Comparison of ENCODE assay signal across 16 cellular contexts in genomic region chr2:96807127-96807471, GRCh38. TPM values are rescaled to one million over a fixed set of nuclear protein-coding genes. Genes with fewer than 3 reads are reported as not detected.
DNase-seq lines count a peak whose midpoint lies in the region; ATAC-seq, FAIRE-seq and TF ChIP-seq lines count a peak whose summit lies in the region.
"Had no signal": no experiment of that assay in that cellular context is flagged by ENCODE, and none has a peak within 500 bp of the region (broad histone marks: within the 10 kb centered on the region; RNA-seq: fewer than 3 reads in every experiment).

No MANE protein-coding gene starts in this region.

- no peaks in the 10 kb centered on the region for H3K79me2 ChIP-seq in HepG2 (ENCODE audit: insufficient read depth, low read length)

- no peak for TF ChIP-seq EP300 in HepG2 (IDR thresholded peaks at IDR 0.05; ENCODE audit: low read depth in 2 of 2, low read length in 2 of 2)
- TF ChIP-seq EP300 in HepG2 (CRISPR knock-in tag; IDR thresholded peaks at IDR 0.05; ENCODE audit: borderline replicate concordance) = no peak

- peak overlapping the region; percentile 19 for H4K91ac ChIP-seq in mesenchymal stem cell (ENCODE audit: low read length)

- no peak for FAIRE-seq in HepG2 (lab: Jason Lieb, UNC)
- FAIRE-seq: D721Med, frontal cortex had no signal

- POLR2A ChIA-PET in HepG2 (lab: Yijun Ruan, JAX) = interaction anchor here (3.1 kb wide), 1 partner anchor 9 kb away, joined by 22 read pairs; the partner anchor contains the start of gene CNNM3
- POLR2A ChIA-PET in activated CD4-positive, alpha-beta memory T cell treated with anti-CD3 and anti-CD28 coated beads for 36 hours (lab: Charles Lee) = interaction anchor here (1.5 kb wide), 1 partner anchor 270 kb away, joined by 3 read pairs; no protein-coding TSS in a partner anchor

- no peak overlapping the region for H3K4me3 Mint-ChIP-seq in activated CD4-positive, alpha-beta memory T cell treated with anti-CD3 and anti-CD28 coated beads for 36 hours
- H3K4me3 Mint-ChIP-seq: neural crest cell had no signal

- BruUV-seq in HepG2 (replicated peaks; lab: Mats Ljungman, UMichigan) = no TSS peak

- peak overlapping the region; percentile 68 for H3K27ac Mint-ChIP-seq in activated CD4-positive, alpha-beta memory T cell treated with anti-CD3 and anti-CD28 coated beads for 36 hours

- CTCF ChIA-PET in HepG2 (lab: Yijun Ruan, JAX; ENCODE audit: low intra/inter-chr PET ratio, low total read pairs) = no interaction called here
- CTCF ChIA-PET in activated CD4-positive, alpha-beta memory T cell treated with anti-CD3 and anti-CD28 coated beads for 36 hours (lab: Charles Lee) = interaction anchor here (0.6 to 1.4 kb wide), 3 partner anchors 9 to 143 kb away, joined by 3 to 4 read pairs (median 4); partner anchors contain the start of gene CNNM3

- ATAC-seq in HepG2 (no peak), right lobe of liver (no peak), upper lobe of right lung (no peak), GM19351 (IDR thresholded peaks at IDR 0.05; ENCODE audit: unreplicated experiment) (no peak)

- in situ Hi-C loops in HepG2 (cut with HindIII; ENCODE audit: extremely low pct_ligation_motif_present, low pct_unique_long_range_greater_than_20kb) = no loop called here

- TF ChIP-seq CTCF in HepG2 (CRISPR knock-in tag; IDR thresholded peaks at IDR 0.05) (no peak), right lobe of liver (IDR thresholded peaks at IDR 0.05) (no peak), upper lobe of right lung (IDR thresholded peaks at IDR 0.05) (no peak)

- H3K14ac ChIP-seq in mesenchymal stem cell (ENCODE audit: low read length in 2 of 2) = no peak overlapping the region

- H2AFZ ChIP-seq in HepG2 (ENCODE audit: low read length) = no peak overlapping the region
- no peak overlapping the region for H2AFZ ChIP-seq in mesenchymal stem cell (ENCODE audit: low read depth, low read length)

- H3K4me3 ChIP-seq in HepG2 (replicated peaks in 1 of 3; ENCODE audit: insufficient read depth in 1 of 3, low read depth in 2 of 3, low read length in 3 of 3) (no peak overlapping the region), right lobe of liver (no peak overlapping the region), mesenchymal stem cell (ENCODE audit: insufficient read depth in 1 of 2, low read depth in 1 of 2, low read length in 2 of 2) (no peak overlapping the region), upper lobe of right lung (no peak overlapping the region)
- H3K4me3 ChIP-seq: HAP-1 had no signal

- H3K18ac ChIP-seq in mesenchymal stem cell (ENCODE audit: low read depth in 1 of 2, low read length in 2 of 2) = no peak overlapping the region

- no peak overlapping the region for H2BK120ac ChIP-seq in mesenchymal stem cell (ENCODE audit: low read depth, low read length)

- no peak overlapping the region for H2BK15ac ChIP-seq in mesenchymal stem cell (ENCODE audit: low read depth, poor library complexity, severe bottlenecking)

- no peak overlapping the region for H3K4ac ChIP-seq in mesenchymal stem cell (ENCODE audit: low read depth in 1 of 2, low read length in 2 of 2)

- no peak overlapping the region for H3K23ac ChIP-seq in mesenchymal stem cell (ENCODE audit: low read length in 2 of 2)

- no peaks in the 10 kb centered on the region for H3K27me3 ChIP-seq in HepG2 (ENCODE audit: control insufficient read depth in 1 of 2, insufficient read depth in 2 of 2, low read length in 2 of 2)
- H3K27me3 ChIP-seq in right lobe of liver = no peaks in the 10 kb centered on the region
- no peaks in the 10 kb centered on the region for H3K27me3 ChIP-seq in mesenchymal stem cell (ENCODE audit: control insufficient read depth in 1 of 2, insufficient read depth in 1 of 2, low read length in 2 of 2)
- H3K27me3 ChIP-seq in upper lobe of right lung = no peaks in the 10 kb centered on the region

- peaks cover 64% of the 10 kb centered on the region for H3K4me1 ChIP-seq in HepG2 (ENCODE audit: insufficient read depth, low read length)
- H3K4me1 ChIP-seq in right lobe of liver = no peaks in the 10 kb centered on the region
- H3K4me1 ChIP-seq in mesenchymal stem cell (ENCODE audit: control insufficient read depth, insufficient read depth, low read depth, low read length) = peaks cover 4% of the 10 kb centered on the region
- peaks cover 4% of the 10 kb centered on the region for H3K4me1 ChIP-seq in upper lobe of right lung
- H3K4me1 ChIP-seq: HAP-1 had no signal

- no peaks in the 10 kb centered on the region for H3K9me3 Mint-ChIP-seq in activated CD4-positive, alpha-beta memory T cell treated with anti-CD3 and anti-CD28 coated beads for 36 hours
- H3K9me3 Mint-ChIP-seq: neural crest cell had no signal

- H3K9ac ChIP-seq in HepG2 (ENCODE audit: insufficient read depth, low read depth, low read length) = no peak overlapping the region
- H3K9ac ChIP-seq in mesenchymal stem cell (ENCODE audit: low read length) = no peak overlapping the region

- no peak overlapping the region for H3K4me2 ChIP-seq in HepG2 (ENCODE audit: low read depth, low read length)
- H3K4me2 ChIP-seq in mesenchymal stem cell (ENCODE audit: low read length, poor library complexity, severe bottlenecking) = no peak overlapping the region

- 97% methylated on average over 10 of the region's 10 CpGs for WGBS in HepG2 (ENCODE audit: low lambda C conversion rate)
- WGBS in right lobe of liver (ENCODE audit: insufficient coverage, low coverage, low lambda C conversion rate, missing lambda C conversion rate) = no CpG with 5 or more reads among the region's 10 CpGs
- WGBS in mesenchymal stem cell = 98% methylated on average over 10 of the region's 10 CpGs

- H3K36me3 ChIP-seq in HepG2 (replicated peaks in 1 of 2; ENCODE audit: control insufficient read depth in 1 of 2, insufficient read depth in 2 of 2, low read length in 2 of 2) = peaks cover 0 to 3% of the 10 kb centered on the region in 2 experiments; a peak in 1 of 5 replicates
- H3K36me3 ChIP-seq in right lobe of liver = no peaks in the 10 kb centered on the region
- H3K36me3 ChIP-seq in mesenchymal stem cell (ENCODE audit: control insufficient read depth in 1 of 2, insufficient read depth in 2 of 2, low read depth in 1 of 2, low read length in 2 of 2) = peaks cover 12 to 29% of the 10 kb centered on the region in 2 experiments
- H3K36me3 ChIP-seq in upper lobe of right lung = peaks cover 10% of the 10 kb centered on the region

- peak overlapping the region; percentile 66 for H4K8ac ChIP-seq in mesenchymal stem cell (ENCODE audit: low read length)

- H3K4me1 Mint-ChIP-seq in activated CD4-positive, alpha-beta memory T cell treated with anti-CD3 and anti-CD28 coated beads for 36 hours (ENCODE audit: low read depth) = peaks cover 13% of the 10 kb centered on the region

- no peak overlapping the region for H2BK5ac ChIP-seq in mesenchymal stem cell (ENCODE audit: low read depth, low read length, poor library complexity, severe bottlenecking)

- no peak for DNase-seq in HepG2 (ENCODE audit: low spot score)
- no peak for DNase-seq in right lobe of liver
- DNase-seq in activated CD4-positive, alpha-beta memory T cell treated with anti-CD3 and anti-CD28 coated beads for 36 hours = no peak
- no peak for DNase-seq in mesenchymal stem cell
- DNase-seq in upper lobe of right lung = no peak
- DNase-seq in SKM-1 treated with dmso at 0.1 percent for 144 hours (lab: John Stamatoyannopoulos, UW; ENCODE audit: unreplicated experiment) = no peak
- DNase-seq in HK-2 (ENCODE audit: unreplicated experiment) = no peak
- DNase-seq: anterior cingulate cortex, NCI-H1694, NCI-H226, retina had no signal

- peak overlapping the region in 1 of 2 experiments; percentile 48 for H2BK12ac ChIP-seq in mesenchymal stem cell (ENCODE audit: low read length in 2 of 2)

- H3K27ac ChIP-seq in HepG2 (ENCODE audit: extremely low read length, insufficient read depth, low read length) = peak overlapping the region; percentile 43
- no peak overlapping the region for H3K27ac ChIP-seq in right lobe of liver
- H3K27ac ChIP-seq in mesenchymal stem cell (ENCODE audit: low read length, poor library complexity, severe bottlenecking) = no peak overlapping the region
- peak overlapping the region; percentile 51 for H3K27ac ChIP-seq in upper lobe of right lung

- peaks cover 1% of the 10 kb centered on the region for H3K36me3 Mint-ChIP-seq in activated CD4-positive, alpha-beta memory T cell treated with anti-CD3 and anti-CD28 coated beads for 36 hours

- H3K27me3 Mint-ChIP-seq in activated CD4-positive, alpha-beta memory T cell treated with anti-CD3 and anti-CD28 coated beads for 36 hours = no peaks in the 10 kb centered on the region

- H2AK5ac ChIP-seq in mesenchymal stem cell (ENCODE audit: low read length, severe bottlenecking) = no peak overlapping the region

- intact Hi-C loops in HepG2 (cut with micrococcal nuclease; ENCODE audit: unreplicated experiment) = no loop called here
- intact Hi-C loops in right lobe of liver (cut with DNase I) = no loop called here
- intact Hi-C loops in activated CD4-positive, alpha-beta memory T cell treated with anti-CD3 and anti-CD28 coated beads for 36 hours (cut with micrococcal nuclease) = loop anchor here (10.0 kb wide), 1 partner anchor 172 kb away; the partner anchor contains the start of gene KANSL3
- intact Hi-C loops in upper lobe of right lung (cut with DNase I) = no loop called here

- no peak for TF ChIP-seq RAD21 in HepG2 (CRISPR knock-in tag; IDR thresholded peaks at IDR 0.05)

- no peaks in the 10 kb centered on the region for H3K9me3 ChIP-seq in HepG2 (ENCODE audit: low read length)
- H3K9me3 ChIP-seq in right lobe of liver = no peaks in the 10 kb centered on the region
- no peaks in the 10 kb centered on the region for H3K9me3 ChIP-seq in mesenchymal stem cell (ENCODE audit: control insufficient read depth, low read length)
- no peaks in the 10 kb centered on the region for H3K9me3 ChIP-seq in upper lobe of right lung
- H3K9me3 ChIP-seq: HAP-1 had no signal

- no peaks in the 10 kb centered on the region for H3K79me1 ChIP-seq in mesenchymal stem cell (replicated peaks; ENCODE audit: low read length, poor library complexity, severe bottlenecking)

- TF ChIP-seq POLR2A in HepG2 (IDR thresholded peaks at IDR 0.05; ENCODE audit: insufficient read depth in 1 of 2, low read depth in 2 of 2, low read length in 2 of 2) = no peak
- no peak for TF ChIP-seq POLR2A in right lobe of liver (IDR thresholded peaks at IDR 0.05)

- no peaks in the 10 kb centered on the region for H4K20me1 ChIP-seq in HepG2 (ENCODE audit: insufficient read depth, low read length)

RNA-seq across cellular contexts. Expression of gene CNNM3, which starts 9.0 kb away (rescaled TPM):
- 8.4 and 21.2 TPM in 2 replicates for total RNA-seq in HepG2 (2016; rRNA removed; fragmentation: Illumina TruSeq; extraction: Trizol)
- 5.5 and 5.9 TPM in 2 replicates for total RNA-seq in HepG2 (2016; cell fraction: cytosol; rRNA removed; fragmentation: Illumina TruSeq; extraction: Trizol; ENCODE audit: low read depth)
- 6.5 and 21.5 TPM in 2 replicates for total RNA-seq in HepG2 (2016; cell fraction: insoluble cytoplasmic fraction; rRNA removed; fragmentation: Illumina TruSeq; extraction: Trizol)
- total RNA-seq in HepG2 (2016; cell fraction: membrane; rRNA removed; fragmentation: Illumina TruSeq; extraction: Trizol) = 8.5 and 9.2 TPM in 2 replicates
- total RNA-seq in HepG2 (2016; cell fraction: nucleus; rRNA removed; fragmentation: Illumina TruSeq; extraction: Trizol) = 22.7 and 27.7 TPM in 2 replicates
- 27.9 and 43.4 TPM in 2 replicates for polyA plus RNA-seq in HepG2 (2011; rRNA removed)
- polyA plus RNA-seq in HepG2 (2011; cell fraction: cytosol; rRNA removed) = 24.2 and 26.5 TPM in 2 replicates
- polyA plus RNA-seq in HepG2 (2011; cell fraction: nucleus; rRNA removed) = 68.4 and 71.2 TPM in 2 replicates
- polyA plus RNA-seq in HepG2 (2012) = 35.8 and 38.5 TPM in 2 replicates
- polyA plus RNA-seq in HepG2 (2016; cell fraction: cytosol; fragmentation: Illumina TruSeq; extraction: Trizol; ENCODE audit: low read depth) = 4.3 and 4.5 TPM in 2 replicates
- 11.7 and 14.4 TPM in 2 replicates for polyA plus RNA-seq in HepG2 (2016; cell fraction: insoluble cytoplasmic fraction; fragmentation: Illumina TruSeq; extraction: Trizol; ENCODE audit: low read depth)
- 10.0 and 11.0 TPM in 2 replicates for polyA plus RNA-seq in HepG2 (2016; cell fraction: membrane; fragmentation: Illumina TruSeq; extraction: Trizol; ENCODE audit: low read depth)
- polyA plus RNA-seq in HepG2 (2016; cell fraction: nucleus; fragmentation: Illumina TruSeq; extraction: Trizol; ENCODE audit: insufficient read depth, low read depth) = 48.6 and 52.0 TPM in 2 replicates
- 49.9 and 152 TPM in 2 replicates for polyA minus RNA-seq in HepG2 (2011; rRNA and poly(A)+ RNA removed; ENCODE audit: low replicate concordance)
- 50.4 and 69.9 TPM in 2 replicates for polyA minus RNA-seq in HepG2 (2011; cell fraction: cytosol; rRNA and poly(A)+ RNA removed)
- polyA minus RNA-seq in HepG2 (2011; cell fraction: nucleus; rRNA and poly(A)+ RNA removed) = 56.1 and 70.2 TPM in 2 replicates
- total RNA-seq in right lobe of liver = 10 to 100 TPM; 11.5 to 37.6 (median 21.6) TPM
- 10 to 100 TPM; 16.3 to 22.2 TPM for total RNA-seq in activated CD4-positive, alpha-beta memory T cell treated with anti-CD3 and anti-CD28 coated beads for 36 hours
- 3.8 TPM for polyA plus RNA-seq in mesenchymal stem cell (2013, experiment 1 of 2)
- polyA plus RNA-seq in mesenchymal stem cell (2013, experiment 2 of 2) = 3.8 TPM
- total RNA-seq in upper lobe of right lung = 34.1 TPM

RNA-seq across cellular contexts. Expression of gene ANKRD23, which starts 36.7 kb away (rescaled TPM):
- 0.35 and 1.5 TPM in 2 replicates for total RNA-seq in HepG2 (2016; rRNA removed; fragmentation: Illumina TruSeq; extraction: Trizol)
- 0.35 and 0.51 TPM in 2 replicates for total RNA-seq in HepG2 (2016; cell fraction: cytosol; rRNA removed; fragmentation: Illumina TruSeq; extraction: Trizol; ENCODE audit: low read depth)
- 0.61 and 2.2 TPM in 2 replicates for total RNA-seq in HepG2 (2016; cell fraction: insoluble cytoplasmic fraction; rRNA removed; fragmentation: Illumina TruSeq; extraction: Trizol)
- 0.77 and 0.90 TPM in 2 replicates for total RNA-seq in HepG2 (2016; cell fraction: membrane; rRNA removed; fragmentation: Illumina TruSeq; extraction: Trizol)
- total RNA-seq in HepG2 (2016; cell fraction: nucleus; rRNA removed; fragmentation: Illumina TruSeq; extraction: Trizol) = 2.3 and 2.8 TPM in 2 replicates
- 1.6 and 2.7 TPM in 2 replicates for polyA plus RNA-seq in HepG2 (2011; rRNA removed)
- polyA plus RNA-seq in HepG2 (2011; cell fraction: cytosol; rRNA removed) = 0.71 and 0.90 TPM in 2 replicates
- 17.9 and 22.1 TPM in 2 replicates for polyA plus RNA-seq in HepG2 (2011; cell fraction: nucleus; rRNA removed)
- polyA plus RNA-seq in HepG2 (2012) = 0.72 and 2.1 TPM in 2 replicates
- 0.47 and 0.50 TPM in 2 replicates for polyA plus RNA-seq in HepG2 (2016; cell fraction: cytosol; fragmentation: Illumina TruSeq; extraction: Trizol; ENCODE audit: low read depth)
- 0.32 and 0.50 TPM in 2 replicates for polyA plus RNA-seq in HepG2 (2016; cell fraction: insoluble cytoplasmic fraction; fragmentation: Illumina TruSeq; extraction: Trizol; ENCODE audit: low read depth)
- 0.47 and 0.74 TPM in 2 replicates for polyA plus RNA-seq in HepG2 (2016; cell fraction: membrane; fragmentation: Illumina TruSeq; extraction: Trizol; ENCODE audit: low read depth)
- 9.2 and 10.4 TPM in 2 replicates for polyA plus RNA-seq in HepG2 (2016; cell fraction: nucleus; fragmentation: Illumina TruSeq; extraction: Trizol; ENCODE audit: insufficient read depth, low read depth)
- polyA minus RNA-seq in HepG2 (2011; rRNA and poly(A)+ RNA removed; ENCODE audit: low replicate concordance) = 1.6 and 5.1 TPM in 2 replicates
- polyA minus RNA-seq in HepG2 (2011; cell fraction: cytosol; rRNA and poly(A)+ RNA removed) = not detected in 2 replicates
- polyA minus RNA-seq in HepG2 (2011; cell fraction: nucleus; rRNA and poly(A)+ RNA removed) = 3.9 and 4.1 TPM in 2 replicates
- total RNA-seq in right lobe of liver = 1 to 10 TPM in 5 of 6 experiments, under 1 TPM in 1; 0.98 to 4.0 (median 2.7) TPM
- 1 to 10 TPM; 5.8 to 7.6 TPM for total RNA-seq in activated CD4-positive, alpha-beta memory T cell treated with anti-CD3 and anti-CD28 coated beads for 36 hours
- polyA plus RNA-seq in mesenchymal stem cell (2013, experiment 1 of 2) = 0.81 TPM
- 0.89 TPM for polyA plus RNA-seq in mesenchymal stem cell (2013, experiment 2 of 2)
- total RNA-seq in upper lobe of right lung = 1.7 TPM

RNA-seq across cellular contexts. Expression of gene CNNM4, which starts 46.4 kb away (rescaled TPM):
- total RNA-seq in HepG2 (2016; rRNA removed; fragmentation: Illumina TruSeq; extraction: Trizol) (3.0 and 5.9 TPM in 2 replicates), right lobe of liver (1 to 10 TPM; 2.3 to 4.9 (median 3.7) TPM), upper lobe of right lung (15.0 TPM)
- 1.1 and 2.4 TPM in 2 replicates for total RNA-seq in HepG2 (2016; cell fraction: cytosol; rRNA removed; fragmentation: Illumina TruSeq; extraction: Trizol; ENCODE audit: low read depth)
- 2.3 and 6.5 TPM in 2 replicates for total RNA-seq in HepG2 (2016; cell fraction: insoluble cytoplasmic fraction; rRNA removed; fragmentation: Illumina TruSeq; extraction: Trizol)
- total RNA-seq in HepG2 (2016; cell fraction: membrane; rRNA removed; fragmentation: Illumina TruSeq; extraction: Trizol) = 2.0 and 2.2 TPM in 2 replicates
- total RNA-seq in HepG2 (2016; cell fraction: nucleus; rRNA removed; fragmentation: Illumina TruSeq; extraction: Trizol) = 6.5 and 8.1 TPM in 2 replicates
- 8.4 and 9.8 TPM in 2 replicates for polyA plus RNA-seq in HepG2 (2011; rRNA removed)
- 8.0 and 8.1 TPM in 2 replicates for polyA plus RNA-seq in HepG2 (2011; cell fraction: cytosol; rRNA removed)
- 9.1 and 9.4 TPM in 2 replicates for polyA plus RNA-seq in HepG2 (2011; cell fraction: nucleus; rRNA removed)
- 7.9 and 10.3 TPM in 2 replicates for polyA plus RNA-seq in HepG2 (2012)
- 0.29 and 0.40 TPM in 2 replicates for polyA plus RNA-seq in HepG2 (2016; cell fraction: cytosol; fragmentation: Illumina TruSeq; extraction: Trizol; ENCODE audit: low read depth)
- 2.5 and 3.5 TPM in 2 replicates for polyA plus RNA-seq in HepG2 (2016; cell fraction: insoluble cytoplasmic fraction; fragmentation: Illumina TruSeq; extraction: Trizol; ENCODE audit: low read depth)
- 0.74 and 1.2 TPM in 2 replicates for polyA plus RNA-seq in HepG2 (2016; cell fraction: membrane; fragmentation: Illumina TruSeq; extraction: Trizol; ENCODE audit: low read depth)
- polyA plus RNA-seq in HepG2 (2016; cell fraction: nucleus; fragmentation: Illumina TruSeq; extraction: Trizol; ENCODE audit: insufficient read depth, low read depth) = 11.8 and 13.7 TPM in 2 replicates
- polyA minus RNA-seq in HepG2 (2011; rRNA and poly(A)+ RNA removed; ENCODE audit: low replicate concordance) = 13.7 and 29.0 TPM in 2 replicates
- polyA minus RNA-seq in HepG2 (2011; cell fraction: cytosol; rRNA and poly(A)+ RNA removed) = 9.9 and 11.2 TPM in 2 replicates
- polyA minus RNA-seq in HepG2 (2011; cell fraction: nucleus; rRNA and poly(A)+ RNA removed) = 5.8 and 8.3 TPM in 2 replicates
- 1 to 10 TPM; 7.5 to 8.2 TPM for total RNA-seq in activated CD4-positive, alpha-beta memory T cell treated with anti-CD3 and anti-CD28 coated beads for 36 hours
- 5.8 TPM for polyA plus RNA-seq in mesenchymal stem cell (2013, experiment 1 of 2)
- 6.0 TPM for polyA plus RNA-seq in mesenchymal stem cell (2013, experiment 2 of 2)

RNA-seq across cellular contexts. Expression of gene ANKRD39, which starts 50.7 kb away (rescaled TPM):
- total RNA-seq in HepG2 (2016; rRNA removed; fragmentation: Illumina TruSeq; extraction: Trizol) (23.2 and 26.7 TPM in 2 replicates), right lobe of liver (10 to 100 TPM in 3 of 6 experiments, 1 to 10 TPM in 3; 6.0 to 16.3 (median 9.7) TPM), upper lobe of right lung (8.6 TPM)
- 40.7 and 45.8 TPM in 2 replicates for total RNA-seq in HepG2 (2016; cell fraction: cytosol; rRNA removed; fragmentation: Illumina TruSeq; extraction: Trizol; ENCODE audit: low read depth)
- total RNA-seq in HepG2 (2016; cell fraction: insoluble cytoplasmic fraction; rRNA removed; fragmentation: Illumina TruSeq; extraction: Trizol) = 26.3 and 27.1 TPM in 2 replicates
- total RNA-seq in HepG2 (2016; cell fraction: membrane; rRNA removed; fragmentation: Illumina TruSeq; extraction: Trizol) = 37.4 and 41.3 TPM in 2 replicates
- total RNA-seq in HepG2 (2016; cell fraction: nucleus; rRNA removed; fragmentation: Illumina TruSeq; extraction: Trizol) = 10.3 and 11.7 TPM in 2 replicates
- polyA plus RNA-seq in HepG2 (2011; rRNA removed) = 24.8 and 27.8 TPM in 2 replicates
- polyA plus RNA-seq in HepG2 (2011; cell fraction: cytosol; rRNA removed) = 18.3 and 31.5 TPM in 2 replicates
- polyA plus RNA-seq in HepG2 (2011; cell fraction: nucleus; rRNA removed) = 24.2 and 29.2 TPM in 2 replicates
- 14.6 and 20.3 TPM in 2 replicates for polyA plus RNA-seq in HepG2 (2012)
- polyA plus RNA-seq in HepG2 (2016; cell fraction: cytosol; fragmentation: Illumina TruSeq; extraction: Trizol; ENCODE audit: low read depth) = 55.3 and 63.9 TPM in 2 replicates
- polyA plus RNA-seq in HepG2 (2016; cell fraction: insoluble cytoplasmic fraction; fragmentation: Illumina TruSeq; extraction: Trizol; ENCODE audit: low read depth) = 33.9 and 35.0 TPM in 2 replicates
- 40.8 and 47.0 TPM in 2 replicates for polyA plus RNA-seq in HepG2 (2016; cell fraction: membrane; fragmentation: Illumina TruSeq; extraction: Trizol; ENCODE audit: low read depth)
- polyA plus RNA-seq in HepG2 (2016; cell fraction: nucleus; fragmentation: Illumina TruSeq; extraction: Trizol; ENCODE audit: insufficient read depth, low read depth) = 23.0 and 24.9 TPM in 2 replicates
- 10.9 and 17.9 TPM in 2 replicates for polyA minus RNA-seq in HepG2 (2011; rRNA and poly(A)+ RNA removed; ENCODE audit: low replicate concordance)
- 4.6 and 5.6 TPM in 2 replicates for polyA minus RNA-seq in HepG2 (2011; cell fraction: cytosol; rRNA and poly(A)+ RNA removed)
- 8.2 and 14.2 TPM in 2 replicates for polyA minus RNA-seq in HepG2 (2011; cell fraction: nucleus; rRNA and poly(A)+ RNA removed)
- total RNA-seq in activated CD4-positive, alpha-beta memory T cell treated with anti-CD3 and anti-CD28 coated beads for 36 hours = 10 to 100 TPM; 29.0 to 35.1 TPM
- polyA plus RNA-seq in mesenchymal stem cell (2013, experiment 1 of 2) = 11.8 TPM
- polyA plus RNA-seq in mesenchymal stem cell (2013, experiment 2 of 2) = 10.8 TPM

Comparison
In these comparisons a context has a peak if more than half of its experiments do, and no peak if none do; other contexts are left out.
1. H3K27ac ChIP-seq: peak in HepG2 (single experiment) and upper lobe of right lung (single experiment); none in right lobe of liver (0 of 3) and mesenchymal stem cell (single experiment).